ENCODE assay signal across 2 cellular contexts in the genomic region with DNA sequence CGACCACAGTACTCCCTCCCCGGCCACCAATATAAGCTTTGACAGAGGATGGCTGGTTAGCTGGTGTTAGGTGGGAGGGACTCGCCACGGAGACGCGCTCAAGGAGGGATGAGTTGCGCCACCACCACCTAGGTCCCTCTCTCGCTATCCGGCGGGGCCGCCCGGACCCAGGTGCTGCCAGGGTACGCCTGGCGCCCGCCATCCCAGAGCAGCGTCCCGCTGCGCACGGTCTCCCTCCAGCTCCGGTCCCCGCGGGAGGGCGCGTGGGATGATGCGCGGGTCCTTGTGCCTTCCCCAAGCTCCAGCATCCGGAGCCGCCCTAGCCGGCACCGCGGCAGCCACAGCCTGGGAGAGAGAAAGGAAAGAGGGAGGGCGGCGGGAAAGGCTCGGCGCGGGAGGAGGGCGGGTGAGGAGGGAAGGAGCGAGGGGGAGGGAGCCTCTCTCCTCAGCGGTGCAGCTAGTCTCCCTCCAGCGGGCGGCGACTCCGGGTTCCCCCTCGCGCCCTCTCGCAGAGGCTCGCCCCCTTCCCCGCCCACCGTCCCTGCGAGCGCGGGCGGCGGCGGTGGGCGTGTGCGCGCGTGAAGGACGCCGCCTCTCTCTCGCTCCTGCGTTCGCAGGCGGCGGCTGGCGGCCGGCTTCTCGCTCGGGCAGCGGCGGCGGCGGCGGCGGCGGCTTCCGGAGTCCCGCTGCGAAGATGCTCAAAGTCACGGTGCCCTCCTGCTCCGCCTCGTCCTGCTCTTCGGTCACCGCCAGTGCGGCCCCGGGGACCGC.
A peak's percentile ranks its signal among the peaks of the same experiment; 100 is the strongest.
TF ChIP-seq lines count a peak whose summit lies in the region.

TSS of gene CAMK4 (plus strand) at position 595 of the 771 bp plus-strand sequence. CDS start at position 695, 100 bp downstream.

TF ChIP-seq in Ishikawa, 13 proteins besides CTCF, POLR2A, EP300 and RAD21 (continued from another document):
- no peak for TF ChIP-seq REST (IDR thresholded peaks at IDR 0.05; ENCODE audit: low read depth)
- no peak; the same call in 1 of the 2 replicates for TF ChIP-seq EGR1 (IDR thresholded peaks at IDR 0.05)

TF ChIP-seq in SK-N-SH, 30 proteins besides CTCF, POLR2A, EP300 and RAD21 (continued from another document):
- no peak for TF ChIP-seq ZBTB33 (IDR thresholded peaks at IDR 0.05; ENCODE audit: borderline replicate concordance, low read depth)
- TF ChIP-seq, protein P1, sequence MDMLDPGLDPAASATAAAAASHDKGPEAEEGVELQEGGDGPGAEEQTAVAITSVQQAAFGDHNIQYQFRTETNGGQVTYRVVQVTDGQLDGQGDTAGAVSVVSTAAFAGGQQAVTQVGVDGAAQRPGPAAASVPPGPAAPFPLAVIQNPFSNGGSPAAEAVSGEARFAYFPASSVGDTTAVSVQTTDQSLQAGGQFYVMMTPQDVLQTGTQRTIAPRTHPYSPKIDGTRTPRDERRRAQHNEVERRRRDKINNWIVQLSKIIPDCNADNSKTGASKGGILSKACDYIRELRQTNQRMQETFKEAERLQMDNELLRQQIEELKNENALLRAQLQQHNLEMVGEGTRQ (IDR thresholded peaks at IDR 0.05; ENCODE audit: borderline replicate concordance, low read depth, low read length), result no peak
- no peak for TF ChIP-seq TAF1 (IDR thresholded peaks at IDR 0.05; ENCODE audit: borderline replicate concordance, low read depth, low read length)
- no peak for TF ChIP-seq GABPA (IDR thresholded peaks at IDR 0.05; ENCODE audit: low read depth)
- 0 out of 2 replicates have a peak, but pooled peaks have one; percentile 30 for TF ChIP-seq NRF1 (IDR thresholded peaks at IDR 0.05; ENCODE audit: low read depth, low read length)
- TF ChIP-seq FOSL2 (IDR thresholded peaks at IDR 0.05; ENCODE audit: borderline replicate concordance, low read depth), result no peak
- no peak for TF ChIP-seq RXRA (IDR thresholded peaks at IDR 0.05; ENCODE audit: borderline replicate concordance, low read depth)
- no peak for TF ChIP-seq ELF1 (IDR thresholded peaks at IDR 0.05)
- TF ChIP-seq RCOR1 (IDR thresholded peaks at IDR 0.05; ENCODE audit: low read length), result 0 out of 2 replicates have a peak, but pooled peaks have one; percentile 20
- TF ChIP-seq POLR2AphosphoS5 (IDR thresholded peaks at IDR 0.05; ENCODE audit: low read depth, low read length), result peak; percentile 65
- no peak for TF ChIP-seq FOXM1 (IDR thresholded peaks at IDR 0.05; ENCODE audit: low read depth)
- TF ChIP-seq FOXJ3 (CRISPR knock-in tag; IDR thresholded peaks at IDR 0.05), result no peak
- no peak for TF ChIP-seq NFIC (IDR thresholded peaks at IDR 0.05; ENCODE audit: borderline replicate concordance)
- no peak for TF ChIP-seq JUND (IDR thresholded peaks at IDR 0.05)
- TF ChIP-seq SMC3 (IDR thresholded peaks at IDR 0.05; ENCODE audit: low read depth, low read length), result peak; percentile 51
- no peak for TF ChIP-seq YY1 (IDR thresholded peaks at IDR 0.05; ENCODE audit: low read depth)
- TF ChIP-seq TEAD4 (IDR thresholded peaks at IDR 0.05; ENCODE audit: borderline replicate concordance, insufficient read depth), result no peak
- peak; percentile 44 for TF ChIP-seq CHD2 (IDR thresholded peaks at IDR 0.05; ENCODE audit: low read length, partially characterized antibody)
- no peak; the same call in 1 of the 2 replicates for TF ChIP-seq REST (IDR thresholded peaks at IDR 0.05; ENCODE audit: low read depth, low read length)
- no peak for TF ChIP-seq SIN3A (IDR thresholded peaks at IDR 0.05; ENCODE audit: borderline replicate concordance, low read depth, low read length)
- TF ChIP-seq EZH2phosphoT487 (IDR thresholded peaks at IDR 0.05; ENCODE audit: borderline replicate concordance, low read depth), result no peak
- TF ChIP-seq MEF2A (IDR thresholded peaks at IDR 0.05; ENCODE audit: borderline replicate concordance, low read depth), result no peak
- TF ChIP-seq TCF12 (IDR thresholded peaks at IDR 0.05), result no peak
